35 cellular contexts compared by ENCODE assay signal in the genomic region with DNA sequence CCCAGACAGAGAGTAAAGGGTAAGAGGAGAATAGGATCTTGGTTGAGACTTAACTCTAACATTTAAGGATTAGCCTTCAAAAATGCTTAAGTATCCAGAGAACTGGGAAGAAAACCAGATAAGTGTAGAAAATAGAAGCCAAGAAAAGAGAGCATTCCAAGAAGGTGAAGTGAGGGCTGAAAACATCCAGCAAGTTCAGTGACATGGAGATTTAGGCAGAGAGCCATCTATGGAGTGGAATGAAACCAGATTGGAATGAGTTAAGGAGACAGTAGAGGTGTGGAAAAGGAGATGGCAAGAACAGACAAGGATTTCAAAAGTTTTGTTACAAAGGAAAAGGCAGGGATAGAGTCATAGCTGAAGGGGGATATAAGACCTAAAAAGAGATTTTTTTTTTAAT.
"Had no signal": no experiment of that assay in that cellular context is flagged by ENCODE, and none has a peak within 500 bp of the region (broad histone marks: within the 10 kb centered on the region; RNA-seq: fewer than 3 reads in every experiment).

No MANE protein-coding gene starts in this region.

- H3K4me1 ChIP-seq: heart left ventricle had no signal

- H3K27ac ChIP-seq: heart left ventricle, neutrophil, ovary, sigmoid colon, uterus had no signal

- DNase-seq: activated CD4-positive, alpha-beta T cell treated with anti-CD3 and anti-CD28 coated beads for 1 hour; activated CD4-positive, alpha-beta T cell treated with anti-CD3 and anti-CD28 coated beads, Interleukin-2, amount 50 U/mL, for 1 hour; activated CD8-positive, alpha-beta T cell treated with anti-CD3 and anti-CD28 coated beads for 36 hours; activated naive CD8-positive, alpha-beta T cell treated with anti-CD3 and anti-CD28 coated beads, Interleukin-2, amount 50 U/mL, for 24 hours; activated T-cell treated with anti-CD3 and anti-CD28 coated beads, Interleukin-2, amount 50 U/mL, for 4 hours; amygdala; endodermal cell; heart left ventricle; hypothalamus; immature natural killer cell; kidney; left colon; naive B cell; nephron progenitor cell; ovary; retina; sigmoid colon; small intestine; stimulated activated CD4-positive, alpha-beta T cell treated with anti-CD3 and anti-CD28 coated beads, Interleukin-4, amount 100 ng/mL, for 4 hours; stimulated activated CD8-positive, alpha-beta memory T cell treated with anti-CD3 and anti-CD28 coated beads, Interleukin-4, amount 100 ng/mL, for 48 hours; stimulated activated naive CD8-positive, alpha-beta T cell treated with anti-CD3 and anti-CD28 coated beads, Interleukin-15, amount 100 ng/mL, for 72 hours; substantia nigra; T-helper 2 cell; uterus had no signal

- H3K36me3 Mint-ChIP-seq: activated naive CD4-positive, alpha-beta T cell treated with anti-CD3 and anti-CD28 coated beads, Interleukin-2, amount 50 U/mL, for 24 hours; immature natural killer cell; mesothelial cell of epicardium; naive B cell; stimulated activated memory B cell treated with anti-CD40 and anti-IgM and Interleukin-4, amounts not matched to agents 10 μg/mL and 1 μg/mL and 100 μg/mL, for 72 hours; type B pancreatic cell had no signal

- H3K9me3 Mint-ChIP-seq: activated CD8-positive, alpha-beta T cell treated with anti-CD3 and anti-CD28 coated beads for 36 hours; activated naive CD4-positive, alpha-beta T cell treated with anti-CD3 and anti-CD28 coated beads, Interleukin-2, amount 50 U/mL, for 24 hours; activated naive CD8-positive, alpha-beta T cell treated with anti-CD3 and anti-CD28 coated beads, Interleukin-2, amount 50 U/mL, for 24 hours; activated T-cell treated with anti-CD3 and anti-CD28 coated beads, Interleukin-2, amount 50 U/mL, for 4 hours; activated T-helper 2 cell treated with anti-CD3 and anti-CD28 coated beads, Interferon-gamma antibody, Interleukin-2, Interleukin-4, amounts not matched to agents 10 μg/mL and 5 μg/mL and 100 μg/mL, durations not matched to agents 14 hours and 24 hours and 36 hours; central memory CD8-positive, alpha-beta T cell; dendritic cell treated with granulocyte-macrophage colony-stimulating factor and Interleukin-4, amounts not matched to agents 40 ng/mL and 50 ng/mL, for 4 days; nephron progenitor cell; stimulated activated naive CD8-positive, alpha-beta T cell treated with anti-CD3 and anti-CD28 coated beads, Interleukin-15, amount 100 ng/mL, for 72 hours had no signal

- H3K27me3 Mint-ChIP-seq: activated CD8-positive, alpha-beta T cell treated with anti-CD3 and anti-CD28 coated beads for 36 hours; activated naive CD8-positive, alpha-beta T cell treated with anti-CD3 and anti-CD28 coated beads, Interleukin-2, amount 50 U/mL, for 24 hours; central memory CD8-positive, alpha-beta T cell; dendritic cell treated with granulocyte-macrophage colony-stimulating factor and Interleukin-4, amounts not matched to agents 40 ng/mL and 50 ng/mL, for 4 days; progenitor cell of endocrine pancreas; stimulated activated memory B cell treated with anti-CD40 and anti-IgM and Interleukin-4, amounts not matched to agents 10 μg/mL and 1 μg/mL and 100 μg/mL, for 72 hours; stimulated activated naive CD8-positive, alpha-beta T cell treated with anti-CD3 and anti-CD28 coated beads, Interleukin-15, amount 100 ng/mL, for 72 hours; type B pancreatic cell had no signal

- H3K4me3 Mint-ChIP-seq: activated CD8-positive, alpha-beta T cell treated with anti-CD3 and anti-CD28 coated beads for 36 hours; activated naive CD4-positive, alpha-beta T cell treated with anti-CD3 and anti-CD28 coated beads, Interleukin-2, amount 50 U/mL, for 24 hours; activated naive CD8-positive, alpha-beta T cell treated with anti-CD3 and anti-CD28 coated beads, Interleukin-2, amount 50 U/mL, for 24 hours; activated T-cell treated with anti-CD3 and anti-CD28 coated beads, Interleukin-2, amount 50 U/mL, for 4 hours; central memory CD8-positive, alpha-beta T cell; dendritic cell treated with granulocyte-macrophage colony-stimulating factor and Interleukin-4, amounts not matched to agents 40 ng/mL and 50 ng/mL, for 4 days; endodermal cell; immature natural killer cell; mesothelial cell of epicardium; naive B cell; nephron progenitor cell; stimulated activated memory B cell treated with anti-CD40 and anti-IgM and Interleukin-4, amounts not matched to agents 10 μg/mL and 1 μg/mL and 100 μg/mL, for 72 hours; stimulated activated naive CD8-positive, alpha-beta T cell treated with anti-CD3 and anti-CD28 coated beads, Interleukin-15, amount 100 ng/mL, for 72 hours; type B pancreatic cell had no signal

- H3K4me1 Mint-ChIP-seq: activated naive CD4-positive, alpha-beta T cell treated with anti-CD3 and anti-CD28 coated beads, Interleukin-2, amount 50 U/mL, for 24 hours; activated naive CD8-positive, alpha-beta T cell treated with anti-CD3 and anti-CD28 coated beads, Interleukin-2, amount 50 U/mL, for 24 hours; central memory CD8-positive, alpha-beta T cell; immature natural killer cell; mesothelial cell of epicardium; naive B cell; nephron progenitor cell; stimulated activated memory B cell treated with anti-CD40 and anti-IgM and Interleukin-4, amounts not matched to agents 10 μg/mL and 1 μg/mL and 100 μg/mL, for 72 hours; stimulated activated naive CD8-positive, alpha-beta T cell treated with anti-CD3 and anti-CD28 coated beads, Interleukin-15, amount 100 ng/mL, for 72 hours had no signal

- H3K27ac Mint-ChIP-seq: activated CD8-positive, alpha-beta T cell treated with anti-CD3 and anti-CD28 coated beads for 36 hours; activated naive CD4-positive, alpha-beta T cell treated with anti-CD3 and anti-CD28 coated beads, Interleukin-2, amount 50 U/mL, for 24 hours; activated naive CD8-positive, alpha-beta T cell treated with anti-CD3 and anti-CD28 coated beads, Interleukin-2, amount 50 U/mL, for 24 hours; activated T-helper 2 cell treated with anti-CD3 and anti-CD28 coated beads, Interferon-gamma antibody, Interleukin-2, Interleukin-4, amounts not matched to agents 10 μg/mL and 5 μg/mL and 100 μg/mL, durations not matched to agents 14 hours and 24 hours and 36 hours; dendritic cell treated with granulocyte-macrophage colony-stimulating factor and Interleukin-4, amounts not matched to agents 40 ng/mL and 50 ng/mL, for 4 days; endodermal cell; immature natural killer cell; mesothelial cell of epicardium; naive B cell; nephron progenitor cell; progenitor cell of endocrine pancreas; stimulated activated memory B cell treated with anti-CD40 and anti-IgM and Interleukin-4, amounts not matched to agents 10 μg/mL and 1 μg/mL and 100 μg/mL, for 72 hours; stimulated activated naive CD8-positive, alpha-beta T cell treated with anti-CD3 and anti-CD28 coated beads, Interleukin-15, amount 100 ng/mL, for 72 hours; type B pancreatic cell had no signal

- H3K27me3 ChIP-seq: heart left ventricle, neutrophil, ovary, sigmoid colon, uterus had no signal

- ATAC-seq: activated CD8-positive, alpha-beta T cell treated with anti-CD3 and anti-CD28 coated beads for 36 hours; activated naive CD8-positive, alpha-beta T cell treated with anti-CD3 and anti-CD28 coated beads, Interleukin-2, amount 50 U/mL, for 24 hours; activated T-cell treated with anti-CD3 and anti-CD28 coated beads, Interleukin-2, amount 50 U/mL, for 4 hours; esophagus mucosa; heart left ventricle; left colon; stimulated activated memory B cell treated with anti-CD40 and anti-IgM and Interleukin-4, amounts not matched to agents 10 μg/mL and 1 μg/mL and 100 μg/mL, for 72 hours; stimulated activated naive CD8-positive, alpha-beta T cell treated with anti-CD3 and anti-CD28 coated beads, Interleukin-15, amount 100 ng/mL, for 72 hours had no signal

- H3K4me3 ChIP-seq: heart left ventricle, ovary, sigmoid colon, uterus had no signal

- FAIRE-seq: bronchial epithelial cell, kidney, small intestine had no signal

- H3K9me3 ChIP-seq: heart left ventricle, neutrophil, ovary, sigmoid colon, uterus had no signal

- H3K36me3 ChIP-seq: heart left ventricle, neutrophil, ovary, sigmoid colon, uterus had no signal
